17 cellular contexts compared by ENCODE assay signal in the genomic region with DNA sequence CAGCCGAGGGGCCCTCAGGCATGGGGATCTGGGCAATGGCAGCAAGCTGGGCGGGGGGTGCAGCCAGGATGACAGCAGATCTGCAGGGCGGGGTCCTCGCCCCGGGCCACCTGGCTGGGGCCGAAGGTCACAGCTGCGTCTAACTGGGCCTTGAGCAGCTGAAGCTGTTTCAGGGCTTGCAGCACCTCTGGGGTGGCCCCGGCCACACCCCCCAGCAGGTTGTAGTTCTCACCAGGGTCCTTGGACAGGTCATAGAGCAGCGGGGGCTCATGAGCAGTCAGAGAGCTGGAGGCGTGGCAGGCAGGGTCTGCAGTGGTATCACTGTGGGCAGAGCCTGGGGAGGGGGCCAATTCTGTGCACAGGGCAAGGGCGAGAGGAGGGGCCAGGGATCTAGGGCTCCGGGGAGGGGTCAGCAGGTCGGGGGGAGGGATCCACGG. TPM values are rescaled to one million over a fixed set of nuclear protein-coding genes. Genes with fewer than 3 reads are reported as not detected.
DNase-seq lines count a peak whose midpoint lies in the region; ATAC-seq and FAIRE-seq lines count a peak whose summit lies in the region.
"Had no signal": no experiment of that assay in that cellular context is flagged by ENCODE, and none has a peak within 500 bp of the region (broad histone marks: within the 10 kb centered on the region; RNA-seq: fewer than 3 reads in every experiment).

No MANE protein-coding gene starts in this region.

- peaks cover 8% of the 10 kb centered on the region for H3K36me3 Mint-ChIP-seq in activated CD8-positive, alpha-beta memory T cell treated with anti-CD3 and anti-CD28 coated beads, Interleukin-2, amount 10 ng/mL, durations not matched to agents 7 days and 5 days
- H3K36me3 Mint-ChIP-seq in CD4-positive, CD25-positive, alpha-beta regulatory T cell: peaks cover 4% of the 10 kb centered on the region
- H3K36me3 Mint-ChIP-seq in T-helper 17 cell (ENCODE audit: low read depth) (peaks cover 5% of the 10 kb centered on the region), T-cell (peaks cover 3% of the 10 kb centered on the region)

- H3K27ac Mint-ChIP-seq in activated CD8-positive, alpha-beta memory T cell treated with anti-CD3 and anti-CD28 coated beads, Interleukin-2, amount 10 ng/mL, durations not matched to agents 7 days and 5 days: peak overlapping the region; percentile 26
- no peak overlapping the region for H3K27ac Mint-ChIP-seq in CD4-positive, CD25-positive, alpha-beta regulatory T cell
- H3K27ac Mint-ChIP-seq in T-helper 17 cell: peak overlapping the region; percentile 29
- H3K27ac Mint-ChIP-seq in T-cell: peak overlapping the region in 1 of 2 donors; percentile 31

- H3K9me3 ChIP-seq in CD4-positive, CD25-positive, alpha-beta regulatory T cell (ENCODE audit: control insufficient read depth in 2 of 2, low read length in 2 of 2): no peaks in the 10 kb centered on the region
- H3K9me3 ChIP-seq in T-helper 17 cell (ENCODE audit: control insufficient read depth, low read length, poor library complexity, severe bottlenecking): no peaks in the 10 kb centered on the region
- no peaks in the 10 kb centered on the region for H3K9me3 ChIP-seq in small intestine (ENCODE audit: control insufficient read depth, low read depth)

- no peaks in the 10 kb centered on the region for H3K9me3 Mint-ChIP-seq in activated CD8-positive, alpha-beta memory T cell treated with anti-CD3 and anti-CD28 coated beads, Interleukin-2, amount 10 ng/mL, durations not matched to agents 7 days and 5 days (ENCODE audit: low read depth)
- H3K9me3 Mint-ChIP-seq in CD4-positive, CD25-positive, alpha-beta regulatory T cell: peaks cover 0 to 2% (median 0%) of the 10 kb centered on the region in 7 donors
- H3K9me3 Mint-ChIP-seq in T-cell: no peaks in the 10 kb centered on the region
- H3K9me3 Mint-ChIP-seq: CD14-positive monocyte had no signal

- H3K4me3 ChIP-seq in CD4-positive, CD25-positive, alpha-beta regulatory T cell (ENCODE audit: low read depth, low read length): no peak overlapping the region
- H3K4me3 ChIP-seq in small intestine (ENCODE audit: low read depth in 1 of 2, low read length in 2 of 2): no peak overlapping the region

- no peaks in the 10 kb centered on the region for H3K27me3 ChIP-seq in CD4-positive, CD25-positive, alpha-beta regulatory T cell (ENCODE audit: control insufficient read depth, insufficient read depth, low read length)
- no peaks in the 10 kb centered on the region for H3K27me3 ChIP-seq in small intestine (ENCODE audit: control insufficient read depth in 2 of 2, insufficient read depth in 2 of 2, low read length in 2 of 2)

- no peak for DNase-seq in activated CD8-positive, alpha-beta memory T cell treated with anti-CD3 and anti-CD28 coated beads, Interleukin-2, amount 10 ng/mL, durations not matched to agents 7 days and 5 days
- DNase-seq in activated CD8-positive, alpha-beta memory T cell treated with anti-CD3 and anti-CD28 coated beads, Interleukin-2, amount 50 U/mL, for 48 hours: no peak
- DNase-seq in CD4-positive, CD25-positive, alpha-beta regulatory T cell: no peak
- no peak for DNase-seq in T-helper 17 cell
- peak; percentile 21 for DNase-seq in small intestine
- DNase-seq in T-cell: no peak
- DNase-seq in NCI-H146 treated with DMSO at 0.1 percent for 48 hours (lab: John Stamatoyannopoulos, UW; ENCODE audit: unreplicated experiment): no peak
- DNase-seq: DMS53, HCEC 1CT, NCI-H1436 treated with DMSO at 0.1 percent for 48 hours, NCI-H2081 treated with DMSO at 0.1 percent for 48 hours, NCI-H524 treated with DMSO at 0.1 percent for 48 hours, OCI-M1, RPMI8226 had no signal

- no peak overlapping the region for H3K4me3 Mint-ChIP-seq in activated CD8-positive, alpha-beta memory T cell treated with anti-CD3 and anti-CD28 coated beads, Interleukin-2, amount 10 ng/mL, durations not matched to agents 7 days and 5 days
- H3K4me3 Mint-ChIP-seq in CD4-positive, CD25-positive, alpha-beta regulatory T cell: peak overlapping the region in 3 of 4 donors; percentile 22 to 68 (median 31)
- H3K4me3 Mint-ChIP-seq in T-helper 17 cell: no peak overlapping the region
- H3K4me3 Mint-ChIP-seq in T-cell: no peak overlapping the region
- H3K4me3 Mint-ChIP-seq: CD14-positive monocyte had no signal

- no peak for ATAC-seq in activated CD8-positive, alpha-beta memory T cell treated with anti-CD3 and anti-CD28 coated beads, Interleukin-2, amount 10 ng/mL, durations not matched to agents 7 days and 5 days
- no peak for ATAC-seq in CD4-positive, CD25-positive, alpha-beta regulatory T cell (ENCODE audit: low read depth in 2 of 2)
- no peak for ATAC-seq in T-helper 17 cell
- ATAC-seq in HG02763 (IDR thresholded peaks at IDR 0.05; ENCODE audit: unreplicated experiment): no peak
- ATAC-seq in T-cell (replicated peaks in 1 of 4): no peak

- no peaks in the 10 kb centered on the region for H3K27me3 Mint-ChIP-seq in activated CD8-positive, alpha-beta memory T cell treated with anti-CD3 and anti-CD28 coated beads, Interleukin-2, amount 10 ng/mL, durations not matched to agents 7 days and 5 days
- no peaks in the 10 kb centered on the region for H3K27me3 Mint-ChIP-seq in CD4-positive, CD25-positive, alpha-beta regulatory T cell
- H3K27me3 Mint-ChIP-seq in T-helper 17 cell (no peaks in the 10 kb centered on the region), T-cell (no peaks in the 10 kb centered on the region)

- H3K36me3 ChIP-seq in CD4-positive, CD25-positive, alpha-beta regulatory T cell (ENCODE audit: control insufficient read depth, insufficient read depth, low read length): peaks cover 2% of the 10 kb centered on the region
- no peaks in the 10 kb centered on the region for H3K36me3 ChIP-seq in small intestine (ENCODE audit: control insufficient read depth in 2 of 2, insufficient read depth in 2 of 2, low read length in 2 of 2)

- H3K4me1 Mint-ChIP-seq in activated CD8-positive, alpha-beta memory T cell treated with anti-CD3 and anti-CD28 coated beads, Interleukin-2, amount 10 ng/mL, durations not matched to agents 7 days and 5 days: peaks cover 50% of the 10 kb centered on the region
- peaks cover 0 to 60% (median 31%) of the 10 kb centered on the region in 4 donors for H3K4me1 Mint-ChIP-seq in CD4-positive, CD25-positive, alpha-beta regulatory T cell
- peaks cover 35% of the 10 kb centered on the region for H3K4me1 Mint-ChIP-seq in T-helper 17 cell
- H3K4me1 Mint-ChIP-seq in T-cell: peaks cover 53 to 56% (median 54%) of the 10 kb centered on the region in 3 donors

- H3K27ac ChIP-seq in CD4-positive, CD25-positive, alpha-beta regulatory T cell (ENCODE audit: insufficient read depth, low read length, poor library complexity, severe bottlenecking): no peak overlapping the region
- H3K27ac ChIP-seq in small intestine (ENCODE audit: low read depth in 1 of 2, low read length in 1 of 2): no peak overlapping the region

- no peak for FAIRE-seq in small intestine (lab: Jason Lieb, UNC)
- FAIRE-seq: A204.1 had no signal

- WGBS in small intestine, 3 donors: 43 to 66% (median 44%) methylated on average over 14 of the region's 14 CpGs

- H3K4me1 ChIP-seq in CD4-positive, CD25-positive, alpha-beta regulatory T cell (ENCODE audit: control insufficient read depth, insufficient read depth, low read length, poor library complexity, severe bottlenecking): peaks cover 57% of the 10 kb centered on the region
- peaks cover 5 to 12% of the 10 kb centered on the region in 2 donors for H3K4me1 ChIP-seq in small intestine (ENCODE audit: control insufficient read depth in 2 of 2, insufficient read depth in 1 of 2, low read depth in 1 of 2, low read length in 1 of 2)

- POLR2A ChIA-PET in T-cell (lab: Charles Lee): interaction anchor here in 1 of 2 donors (0.6 kb wide), 1 partner anchor 641 kb away, joined by 3 read pairs; no protein-coding TSS in a partner anchor

- CTCF ChIA-PET in activated CD8-positive, alpha-beta memory T cell treated with anti-CD3 and anti-CD28 coated beads, Interleukin-2, amount 10 ng/mL, durations not matched to agents 7 days and 5 days (lab: Charles Lee): no interaction called here
- CTCF ChIA-PET in T-cell (lab: Charles Lee): interaction anchor here in 1 of 2 donors (0.5 kb wide), 1 partner anchor 113 kb away, joined by 5 read pairs; no protein-coding TSS in a partner anchor

RNA-seq across cellular contexts. Expression of a gene that starts 2.8 kb away (rescaled TPM):
- 10 to 100 TPM; 49.6 to 68.2 TPM for total RNA-seq in activated CD8-positive, alpha-beta memory T cell treated with anti-CD3 and anti-CD28 coated beads, Interleukin-2, amount 10 ng/mL, durations not matched to agents 7 days and 5 days
- 81.3 TPM for total RNA-seq in CD4-positive, CD25-positive, alpha-beta regulatory T cell
- polyA plus RNA-seq in CD4-positive, CD25-positive, alpha-beta regulatory T cell: 10 to 100 TPM in 3 of 4 donors, 1 to 10 TPM in 1; 8.0 to 11.3 (median 10.5) TPM
- total RNA-seq in T-helper 17 cell: 10 to 100 TPM; 59.4 to 64.0 TPM
- 10 to 100 TPM; 28.2 to 85.9 (median 79.8) TPM for polyA plus RNA-seq in small intestine
- total RNA-seq in T-cell: 100 to 1,000 TPM in 1 of 5 donors, 10 to 100 TPM in 4; 68.3 to 105 (median 90.6) TPM

RNA-seq across cellular contexts. Expression of a gene that starts 24.6 kb away (rescaled TPM):
- under 1 TPM; 0.19 to 0.29 TPM for total RNA-seq in activated CD8-positive, alpha-beta memory T cell treated with anti-CD3 and anti-CD28 coated beads, Interleukin-2, amount 10 ng/mL, durations not matched to agents 7 days and 5 days
- total RNA-seq in CD4-positive, CD25-positive, alpha-beta regulatory T cell: 0.30 TPM
- not detected for polyA plus RNA-seq in CD4-positive, CD25-positive, alpha-beta regulatory T cell
- total RNA-seq in T-helper 17 cell (under 1 TPM; 0.08 to 0.17 TPM), T-cell (under 1 TPM; 0.13 to 0.55 (median 0.39) TPM)
- 1 to 10 TPM in 1 of 3 donors, under 1 TPM in 2; 0.22 to 3.5 (median 0.27) TPM for polyA plus RNA-seq in small intestine
- polyA plus RNA-seq: CD14-positive monocyte had no signal

RNA-seq across cellular contexts. Expression of a gene that starts 42.5 kb away (rescaled TPM):
- total RNA-seq in activated CD8-positive, alpha-beta memory T cell treated with anti-CD3 and anti-CD28 coated beads, Interleukin-2, amount 10 ng/mL, durations not matched to agents 7 days and 5 days: 100 to 1,000 TPM in 1 of 2 experiments, 10 to 100 TPM in 1; 97.2 to 118 TPM
- total RNA-seq in CD4-positive, CD25-positive, alpha-beta regulatory T cell: 162 TPM
- polyA plus RNA-seq in CD4-positive, CD25-positive, alpha-beta regulatory T cell: 10 to 100 TPM; 39.8 to 51.7 (median 43.4) TPM
- total RNA-seq in T-helper 17 cell (100 to 1,000 TPM; 133 to 181 TPM), T-cell (100 to 1,000 TPM; 151 to 209 (median 203) TPM)
- 100 to 1,000 TPM in 2 of 3 donors, 10 to 100 TPM in 1; 61.2 to 371 (median 336) TPM for polyA plus RNA-seq in small intestine

RNA-seq across cellular contexts. Expression of a gene that starts 46.9 kb away (rescaled TPM):
- total RNA-seq in activated CD8-positive, alpha-beta memory T cell treated with anti-CD3 and anti-CD28 coated beads, Interleukin-2, amount 10 ng/mL, durations not matched to agents 7 days and 5 days: 10 to 100 TPM; 80.1 to 87.6 TPM
- 71.8 TPM for total RNA-seq in CD4-positive, CD25-positive, alpha-beta regulatory T cell
- under 1 TPM in 3 of 4 donors, not detected in 1; 0.25 to 0.76 (median 0.27) TPM for polyA plus RNA-seq in CD4-positive, CD25-positive, alpha-beta regulatory T cell
- total RNA-seq in T-helper 17 cell: 10 to 100 TPM; 40.0 to 59.5 TPM
- 100 to 1,000 TPM in 1 of 3 donors, 10 to 100 TPM in 2; 14.6 to 115 (median 54.3) TPM for polyA plus RNA-seq in small intestine
- total RNA-seq in T-cell: 100 to 1,000 TPM in 1 of 5 donors, 10 to 100 TPM in 4; 61.9 to 113 (median 94.5) TPM

RNA-seq across cellular contexts. Expression of a gene that starts 47.5 kb away (rescaled TPM):
- total RNA-seq in activated CD8-positive, alpha-beta memory T cell treated with anti-CD3 and anti-CD28 coated beads, Interleukin-2, amount 10 ng/mL, durations not matched to agents 7 days and 5 days: under 1 TPM in 1 of 2 experiments, not detected in 1; 0.05 TPM
- total RNA-seq in CD4-positive, CD25-positive, alpha-beta regulatory T cell: 0.67 TPM
- polyA plus RNA-seq in CD4-positive, CD25-positive, alpha-beta regulatory T cell: not detected
- under 1 TPM in 1 of 2 donors, not detected in 1; 0.07 TPM for total RNA-seq in T-helper 17 cell
- 10 to 100 TPM in 1 of 3 donors, under 1 TPM in 2; 0.27 to 10.0 (median 0.45) TPM for polyA plus RNA-seq in small intestine
- total RNA-seq in T-cell: under 1 TPM; 0.22 to 0.47 (median 0.28) TPM
- polyA plus RNA-seq: CD14-positive monocyte had no signal

Comparison
In these comparisons a context has a peak if more than half of its experiments do, and no peak if none do; other contexts are left out.
1. H3K27ac Mint-ChIP-seq: peak in activated CD8-positive, alpha-beta memory T cell treated with anti-CD3 and anti-CD28 coated beads, Interleukin-2, amount 10 ng/mL, durations not matched to agents 7 days and 5 days (single experiment) and T-helper 17 cell (single experiment); none in CD4-positive, CD25-positive, alpha-beta regulatory T cell (0 of 3).
2. H3K4me3 Mint-ChIP-seq: peak in CD4-positive, CD25-positive, alpha-beta regulatory T cell (3 of 4); none in activated CD8-positive, alpha-beta memory T cell treated with anti-CD3 and anti-CD28 coated beads, Interleukin-2, amount 10 ng/mL, durations not matched to agents 7 days and 5 days (single experiment), T-helper 17 cell (single experiment) and T-cell (0 of 3).